Comparison of ENCODE assay signal across 14 cellular contexts in genomic region chr3:56133423-56133822, GRCh38.
A peak's percentile ranks its signal among the peaks of the same experiment; 100 is the strongest.
DNase-seq lines count a peak whose midpoint lies in the region; ATAC-seq and TF ChIP-seq lines count a peak whose summit lies in the region.
"Had no signal": no experiment of that assay in that cellular context is flagged by ENCODE, and none has a peak within 500 bp of the region (broad histone marks: within the 10 kb centered on the region; RNA-seq: fewer than 3 reads in every experiment).

No MANE protein-coding gene starts in this region.

- H3K27me3 Mint-ChIP-seq in mesothelial cell of epicardium (ENCODE audit: low read depth): no peaks in the 10 kb centered on the region
- H3K27me3 Mint-ChIP-seq: activated CD4-positive, alpha-beta memory T cell treated with anti-CD3 and anti-CD28 coated beads, Interleukin-2, amount 10 ng/mL, durations not matched to agents 7 days and 5 days had no signal

- POLR2A ChIA-PET in AG04449 (lab: Yijun Ruan, JAX): no interaction called here

- DNase-seq in AG04449 (ENCODE audit: low read depth, low spot score) (peak; percentile 79), M059J (ENCODE audit: low read depth) (peak; percentile 69), mammary epithelial cell (peak; percentile 25), kidney epithelial cell (ENCODE audit: low read depth) (peak; percentile 32), left ventricle myocardium inferior (no peak), mesothelial cell of epicardium (ENCODE audit: low spot score in 2 of 2, unreplicated experiment in 2 of 2) (no peak), SHP77 (lab: John Stamatoyannopoulos, UW) (no peak)
- DNase-seq: activated CD4-positive, alpha-beta memory T cell treated with anti-CD3 and anti-CD28 coated beads, Interleukin-2, amount 10 ng/mL, durations not matched to agents 7 days and 5 days; midbrain; NCI-H2029; SIG-M5 had no signal

- in situ Hi-C loops in mammary epithelial cell (cut with MboI; ENCODE audit: low sequenced_read_pairs in 2 of 2): no loop called here

- no peak for ATAC-seq in HG03342 (IDR thresholded peaks at IDR 0.05; ENCODE audit: unreplicated experiment)

- no peak for TF ChIP-seq CTCF in AG04449 (IDR thresholded peaks at IDR 0.05; ENCODE audit: insufficient read depth, low read length, missing control alignments)
- no peak for TF ChIP-seq CTCF in mammary epithelial cell (conservative IDR thresholded peaks at IDR 0.05 in 1 of 2, IDR thresholded peaks at IDR 0.05 in 1 of 2; ENCODE audit: extremely low read depth in 1 of 2, insufficient read depth in 1 of 2, low read depth in 1 of 2, low read length in 2 of 2)
- no peak for TF ChIP-seq CTCF in kidney epithelial cell (IDR thresholded peaks at IDR 0.05; ENCODE audit: insufficient read depth, low read length, poor library complexity, severe bottlenecking)
- no peak for TF ChIP-seq CTCF in left ventricle myocardium inferior (IDR thresholded peaks at IDR 0.05; ENCODE audit: borderline replicate concordance)
- TF ChIP-seq CTCF in mesothelial cell of epicardium (IDR thresholded peaks at IDR 0.05; ENCODE audit: unreplicated experiment): no peak

- H3K9me3 Mint-ChIP-seq in mesothelial cell of epicardium: peaks cover 1% of the 10 kb centered on the region
- H3K9me3 Mint-ChIP-seq: activated CD4-positive, alpha-beta memory T cell treated with anti-CD3 and anti-CD28 coated beads, Interleukin-2, amount 10 ng/mL, durations not matched to agents 7 days and 5 days; activated T-helper 2 cell treated with anti-CD3 and anti-CD28 coated beads, Interferon-gamma antibody, Interleukin-2, Interleukin-4, amounts not matched to agents 10 μg/mL and 5 μg/mL and 100 μg/mL, durations not matched to agents 14 hours and 24 hours and 36 hours had no signal

- no peaks in the 10 kb centered on the region for H3K36me3 ChIP-seq in mammary epithelial cell (ENCODE audit: insufficient read depth, low read length)
- H3K36me3 ChIP-seq in kidney epithelial cell (ENCODE audit: control insufficient read depth, insufficient read depth, low read length): no peaks in the 10 kb centered on the region
- H3K36me3 ChIP-seq in left ventricle myocardium inferior: no peaks in the 10 kb centered on the region
- H3K36me3 ChIP-seq: thoracic aorta had no signal

- H3K27ac ChIP-seq in mammary epithelial cell (ENCODE audit: insufficient read depth, low read depth, low read length) (no peak overlapping the region), left ventricle myocardium inferior (replicated peaks) (no peak overlapping the region)
- H3K27ac ChIP-seq: thoracic aorta had no signal

- no peaks in the 10 kb centered on the region for H3K27me3 ChIP-seq in mammary epithelial cell (ENCODE audit: insufficient read depth, low read length)
- H3K27me3 ChIP-seq in kidney epithelial cell (ENCODE audit: control insufficient read depth, insufficient read depth, low read length): no peaks in the 10 kb centered on the region
- no peaks in the 10 kb centered on the region for H3K27me3 ChIP-seq in left ventricle myocardium inferior (ENCODE audit: low read depth)

- H4K20me1 ChIP-seq in mammary epithelial cell (ENCODE audit: insufficient read depth, low read length): peaks cover 1% of the 10 kb centered on the region

- no peak overlapping the region for H2AFZ ChIP-seq in mammary epithelial cell (ENCODE audit: low read depth, low read length)

- no peak overlapping the region for H3K4me3 ChIP-seq in AG04449 (ENCODE audit: low read depth, low read length)
- no peak overlapping the region for H3K4me3 ChIP-seq in mammary epithelial cell (replicated peaks in 1 of 3; ENCODE audit: insufficient read depth in 1 of 3, low read depth in 2 of 3, low read length in 3 of 3)
- no peak overlapping the region for H3K4me3 ChIP-seq in kidney epithelial cell (ENCODE audit: low read depth, low read length)
- no peak overlapping the region for H3K4me3 ChIP-seq in left ventricle myocardium inferior
- H3K4me3 ChIP-seq: thoracic aorta had no signal

- no peaks in the 10 kb centered on the region for H3K36me3 Mint-ChIP-seq in mesothelial cell of epicardium

- no peak overlapping the region for H3K4me3 Mint-ChIP-seq in mesothelial cell of epicardium
- H3K4me3 Mint-ChIP-seq: activated CD4-positive, alpha-beta memory T cell treated with anti-CD3 and anti-CD28 coated beads, Interleukin-2, amount 10 ng/mL, durations not matched to agents 7 days and 5 days had no signal

- dilution Hi-C loops in mammary epithelial cell (cut with HindIII; ENCODE audit: low sequenced_read_pairs): no loop called here

- H3K4me1 Mint-ChIP-seq in mesothelial cell of epicardium: peaks cover 68% of the 10 kb centered on the region
- H3K4me1 Mint-ChIP-seq: activated CD4-positive, alpha-beta memory T cell treated with anti-CD3 and anti-CD28 coated beads, Interleukin-2, amount 10 ng/mL, durations not matched to agents 7 days and 5 days had no signal

- intact Hi-C loops in mammary epithelial cell (cut with micrococcal nuclease) (loop anchor here (5.0 kb wide), 1 partner anchor 119 kb away; no protein-coding TSS in a partner anchor), left ventricle myocardium inferior (cut with micrococcal nuclease) (no loop called here)

- no peaks in the 10 kb centered on the region for H3K79me2 ChIP-seq in mammary epithelial cell (ENCODE audit: insufficient read depth, low read length)

- no peak overlapping the region for H3K9ac ChIP-seq in mammary epithelial cell (ENCODE audit: insufficient read depth, low read length)

- no peak overlapping the region for H3K4me2 ChIP-seq in mammary epithelial cell (ENCODE audit: insufficient read depth, low read depth, low read length)

- H3K9me3 ChIP-seq in mammary epithelial cell (replicated peaks; ENCODE audit: insufficient read depth, low read length) (no peaks in the 10 kb centered on the region), left ventricle myocardium inferior (replicated peaks) (no peaks in the 10 kb centered on the region)
- H3K9me3 ChIP-seq: thoracic aorta had no signal

- H3K4me1 ChIP-seq in mammary epithelial cell (ENCODE audit: insufficient read depth, low read length): peaks cover 27% of the 10 kb centered on the region
- H3K4me1 ChIP-seq in left ventricle myocardium inferior: no peaks in the 10 kb centered on the region

- 91% methylated on average over 2 of the region's 2 CpGs for WGBS in mammary epithelial cell (ENCODE audit: low coverage, missing lambda C conversion rate)

- H3K27ac Mint-ChIP-seq in mesothelial cell of epicardium: no peak overlapping the region
- H3K27ac Mint-ChIP-seq: activated CD4-positive, alpha-beta memory T cell treated with anti-CD3 and anti-CD28 coated beads, Interleukin-2, amount 10 ng/mL, durations not matched to agents 7 days and 5 days; activated T-helper 2 cell treated with anti-CD3 and anti-CD28 coated beads, Interferon-gamma antibody, Interleukin-2, Interleukin-4, amounts not matched to agents 10 μg/mL and 5 μg/mL and 100 μg/mL, durations not matched to agents 14 hours and 24 hours and 36 hours had no signal

- no TSS peak for BruUV-seq in mammary epithelial cell (replicated peaks; lab: Mats Ljungman, UMichigan)

- CTCF ChIA-PET in AG04449 (lab: Yijun Ruan, JAX) (no interaction called here), mammary epithelial cell (lab: Charles Lee; ENCODE audit: low non-redundant PET) (no interaction called here)

Comparison
In these comparisons a context has a peak if more than half of its experiments do, and no peak if none do; other contexts are left out.
1. DNase-seq: peak in AG04449 (single experiment), M059J (single experiment), mammary epithelial cell (single experiment) and kidney epithelial cell (single experiment); none in left ventricle myocardium inferior (single experiment), mesothelial cell of epicardium (0 of 2) and SHP77 (0 of 2).